In the genomic region with DNA sequence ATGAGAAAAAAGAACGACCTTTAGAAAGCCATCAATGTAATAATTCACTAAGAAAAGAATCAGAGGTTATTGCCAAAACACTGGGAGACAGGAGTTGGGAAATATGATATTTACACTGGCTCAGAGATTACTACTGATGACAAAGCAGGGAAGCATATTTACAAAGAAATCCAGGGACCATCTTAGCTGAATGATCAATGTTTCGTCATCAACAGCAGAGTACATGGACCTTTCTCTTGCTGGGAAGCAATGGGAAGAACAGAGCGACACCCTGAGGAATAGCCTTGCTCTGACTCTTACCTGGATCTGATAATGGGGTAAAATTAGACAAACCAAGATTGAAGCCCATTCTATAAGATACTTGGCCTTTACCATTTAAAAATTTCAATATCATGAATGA, we compare ENCODE assay signal across 25 cellular contexts.
DNase-seq lines count a peak whose midpoint lies in the region; ATAC-seq and TF ChIP-seq lines count a peak whose summit lies in the region.
"Had no signal": no experiment of that assay in that cellular context is flagged by ENCODE, and none has a peak within 500 bp of the region (broad histone marks: within the 10 kb centered on the region; RNA-seq: fewer than 3 reads in every experiment).

No MANE protein-coding gene starts in this region.

- no peak for TF ChIP-seq POLR2A in breast epithelium (IDR thresholded peaks at IDR 0.05)

- intact Hi-C loops in MCF 10A (cut with micrococcal nuclease) (no loop called here), breast epithelium (cut with DNase I; ENCODE audit: low total_unique reads) (loop anchor here (5.0 kb wide), 1 partner anchor 623 kb away; no protein-coding TSS in a partner anchor), natural killer cell (cut with micrococcal nuclease) (no loop called here)

- no peaks in the 10 kb centered on the region for H3K27me3 ChIP-seq in breast epithelium
- no peaks in the 10 kb centered on the region for H3K27me3 ChIP-seq in hepatocyte
- H3K27me3 ChIP-seq: neutrophil, tibial artery had no signal

- no peaks in the 10 kb centered on the region for H3K79me2 ChIP-seq in hepatocyte

- H3K4me3 Mint-ChIP-seq in MCF 10A (ENCODE audit: unreplicated experiment) = no peak overlapping the region
- no peak overlapping the region for H3K4me3 Mint-ChIP-seq in natural killer cell
- H3K4me3 Mint-ChIP-seq: activated T-cell treated with anti-CD3 and anti-CD28 coated beads, Interleukin-2, amount 50 U/mL, for 24 hours; B cell had no signal

- H3K4me1 Mint-ChIP-seq in MCF 10A (ENCODE audit: insufficient read depth, unreplicated experiment) (no peaks in the 10 kb centered on the region), natural killer cell (no peaks in the 10 kb centered on the region)

- no TSS peak for BruUV-seq in MCF 10A (replicated peaks; lab: Mats Ljungman, UMichigan)

- 55% methylated on average over 3 of the region's 3 CpGs for WGBS in hepatocyte (ENCODE audit: low lambda C conversion rate, missing lambda C conversion rate)

- DNase-seq in MCF 10A (ENCODE audit: unreplicated experiment) (peak; percentile 37), breast epithelium (ENCODE audit: low spot score in 2 of 2) (no peak), amniotic epithelial cell (ENCODE audit: low read depth) (peak; percentile 38), hepatocyte (ENCODE audit: low spot score) (peak; percentile 24), natural killer cell (no peak), SHP77 treated with DMSO at 0.1 percent for 48 hours (lab: John Stamatoyannopoulos, UW) (no peak), NCI-H2081 (lab: John Stamatoyannopoulos, UW) (no peak)
- DNase-seq in activated naive CD4-positive, alpha-beta T cell treated with anti-CD3 and anti-CD28 coated beads, Interleukin-2, amount 50 U/mL, for 16 hours = no peak
- DNase-seq: 8988T; activated CD8-positive, alpha-beta memory T cell treated with anti-CD3 and anti-CD28 coated beads for 24 hours; activated T-cell treated with anti-CD3 and anti-CD28 coated beads, Interleukin-2, amount 50 U/mL, for 24 hours; amygdala; cerebellar nuclear complex; COR-L47; DND-41; erythroblast; KG1; mammary epithelial cell; NCI-H1694 treated with DMSO at 0.1 percent for 48 hours; small intestine; stimulated activated naive CD8-positive, alpha-beta T cell treated with anti-CD3 and anti-CD28 coated beads, Interleukin-15, Interleukin-2, amounts not matched to agents 100 U/mL and 50 U/mL, for 24 hours; tibial artery had no signal

- H3K27ac Mint-ChIP-seq in MCF 10A (ENCODE audit: low read depth, unreplicated experiment) = no peak overlapping the region
- H3K27ac Mint-ChIP-seq in natural killer cell = no peak overlapping the region
- H3K27ac Mint-ChIP-seq: activated T-cell treated with anti-CD3 and anti-CD28 coated beads, Interleukin-2, amount 50 U/mL, for 24 hours had no signal

- ATAC-seq in natural killer cell = no peak
- ATAC-seq: Right ventricle myocardium inferior; stimulated activated naive CD8-positive, alpha-beta T cell treated with anti-CD3 and anti-CD28 coated beads, Interleukin-15, Interleukin-2, amounts not matched to agents 100 U/mL and 50 U/mL, for 24 hours had no signal

- no peaks in the 10 kb centered on the region for H4K20me1 ChIP-seq in hepatocyte (ENCODE audit: insufficient read depth, poor library complexity, severe bottlenecking)

- no peak overlapping the region for H3K4me2 ChIP-seq in hepatocyte

- POLR2A ChIA-PET in MCF 10A (lab: Yijun Ruan, JAX) = no interaction called here

- H3K27me3 Mint-ChIP-seq in MCF 10A (ENCODE audit: insufficient read depth, unreplicated experiment) (no peaks in the 10 kb centered on the region), natural killer cell (ENCODE audit: low read depth in 2 of 2) (no peaks in the 10 kb centered on the region)
- H3K27me3 Mint-ChIP-seq: activated T-cell treated with anti-CD3 and anti-CD28 coated beads, Interleukin-2, amount 50 U/mL, for 24 hours; B cell had no signal

- H3K27ac ChIP-seq in breast epithelium = no peak overlapping the region
- H3K27ac ChIP-seq in hepatocyte = no peak overlapping the region
- H3K27ac ChIP-seq: neutrophil, tibial artery had no signal

- no peaks in the 10 kb centered on the region for H3K9me2 ChIP-seq in hepatocyte (replicated peaks; ENCODE audit: insufficient read depth)

- no peak overlapping the region for H3K4me3 ChIP-seq in breast epithelium
- no peak overlapping the region for H3K4me3 ChIP-seq in hepatocyte
- H3K4me3 ChIP-seq: tibial artery had no signal

- H3K9me3 Mint-ChIP-seq in MCF 10A (ENCODE audit: unreplicated experiment) (no peaks in the 10 kb centered on the region), natural killer cell (peaks cover 0 to 6% of the 10 kb centered on the region in 2 donors)

- no peaks in the 10 kb centered on the region for H3K4me1 ChIP-seq in breast epithelium
- no peaks in the 10 kb centered on the region for H3K4me1 ChIP-seq in hepatocyte (ENCODE audit: insufficient read depth)
- H3K4me1 ChIP-seq: tibial artery had no signal

- CTCF ChIA-PET in MCF 10A (lab: Yijun Ruan, JAX) = interaction anchor here (0.7 kb wide), 1 partner anchor 63 kb away, joined by 3 read pairs; no protein-coding TSS in a partner anchor

- no peak overlapping the region for H2AFZ ChIP-seq in hepatocyte

- H3K36me3 ChIP-seq in breast epithelium (no peaks in the 10 kb centered on the region), hepatocyte (replicated peaks; ENCODE audit: insufficient read depth, low read depth) (no peaks in the 10 kb centered on the region)
- H3K36me3 ChIP-seq: neutrophil, tibial artery had no signal

- TF ChIP-seq CTCF in MCF 10A (IDR thresholded peaks at IDR 0.05; ENCODE audit: unreplicated experiment) (no peak), breast epithelium (IDR thresholded peaks at IDR 0.05) (no peak), hepatocyte (IDR thresholded peaks at IDR 0.05; ENCODE audit: poor library complexity) (peak; percentile 16), natural killer cell (IDR thresholded peaks at IDR 0.05) (no peak)

- H3K9me3 ChIP-seq in breast epithelium (no peaks in the 10 kb centered on the region), hepatocyte (ENCODE audit: low read depth) (no peaks in the 10 kb centered on the region)
- H3K9me3 ChIP-seq: neutrophil, tibial artery had no signal

- H3K36me3 Mint-ChIP-seq in MCF 10A (ENCODE audit: insufficient read depth, unreplicated experiment) = no peaks in the 10 kb centered on the region
- H3K36me3 Mint-ChIP-seq in natural killer cell = no peaks in the 10 kb centered on the region

Comparison
In these comparisons a context has a peak if more than half of its experiments do, and no peak if none do; other contexts are left out.
1. DNase-seq: peak in MCF 10A (single experiment), amniotic epithelial cell (single experiment) and hepatocyte (single experiment); none in breast epithelium (0 of 2), natural killer cell (single experiment), SHP77 treated with DMSO at 0.1 percent for 48 hours (single experiment), NCI-H2081 (0 of 2) and activated naive CD4-positive, alpha-beta T cell treated with anti-CD3 and anti-CD28 coated beads, Interleukin-2, amount 50 U/mL, for 16 hours (single experiment).